Comparison of ENCODE assay signal across 9 cellular contexts in genomic region chr3:193087336-193087735, GRCh38.
"Had no signal": no experiment of that assay in that cellular context is flagged by ENCODE, and none has a peak within 500 bp of the region (broad histone marks: within the 10 kb centered on the region; RNA-seq: fewer than 3 reads in every experiment).

No MANE protein-coding gene starts in this region.

- ATAC-seq: GM23338, HepG2 had no signal

- H3K36me3 Mint-ChIP-seq: IgD-negative memory B cell had no signal

- H3K4me3 ChIP-seq: GM23338 had no signal

- H3K27ac Mint-ChIP-seq: GM23338, H9, HFFc6, IgD-negative memory B cell had no signal

- H3K4me1 Mint-ChIP-seq: GM23338, IgD-negative memory B cell had no signal

- H3K4me3 Mint-ChIP-seq: GM23338, H9, HFFc6, IgD-negative memory B cell had no signal

- DNase-seq: H9, HCEC 1CT, HFFc6, KBM-7 had no signal

- H3K4me2 ChIP-seq: GM23338, KMS-11 had no signal

- H3K27ac ChIP-seq: HL-60, KMS-11 had no signal
